In the genomic region with DNA sequence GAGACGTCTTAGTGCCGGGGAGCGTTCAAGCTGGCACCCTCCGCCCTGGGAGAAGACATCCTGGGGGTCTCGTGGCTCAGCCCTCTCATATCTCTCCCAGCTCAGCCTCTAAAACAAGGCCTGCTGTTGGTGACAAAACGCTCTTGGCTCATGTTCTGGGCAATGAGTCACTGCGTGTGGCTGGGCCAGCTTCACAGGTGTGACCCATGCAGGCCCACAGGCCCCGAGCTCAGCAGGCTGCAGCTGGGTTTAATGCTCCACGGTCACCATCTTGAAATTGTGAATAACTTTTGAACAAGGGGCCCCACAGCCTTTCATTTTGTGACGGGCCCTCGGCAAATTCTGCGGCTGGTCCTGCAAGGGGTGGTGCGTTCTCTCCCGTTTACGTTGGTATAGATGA, we compare ENCODE assay signal across 1 cellular context.
TF ChIP-seq lines count a peak whose summit lies in the region.

No MANE protein-coding gene starts in this region.

TF ChIP-seq in WTC11, 78 proteins besides CTCF, POLR2A, EP300 and RAD21 (continued from another document):
- TF ChIP-seq, protein P1, sequence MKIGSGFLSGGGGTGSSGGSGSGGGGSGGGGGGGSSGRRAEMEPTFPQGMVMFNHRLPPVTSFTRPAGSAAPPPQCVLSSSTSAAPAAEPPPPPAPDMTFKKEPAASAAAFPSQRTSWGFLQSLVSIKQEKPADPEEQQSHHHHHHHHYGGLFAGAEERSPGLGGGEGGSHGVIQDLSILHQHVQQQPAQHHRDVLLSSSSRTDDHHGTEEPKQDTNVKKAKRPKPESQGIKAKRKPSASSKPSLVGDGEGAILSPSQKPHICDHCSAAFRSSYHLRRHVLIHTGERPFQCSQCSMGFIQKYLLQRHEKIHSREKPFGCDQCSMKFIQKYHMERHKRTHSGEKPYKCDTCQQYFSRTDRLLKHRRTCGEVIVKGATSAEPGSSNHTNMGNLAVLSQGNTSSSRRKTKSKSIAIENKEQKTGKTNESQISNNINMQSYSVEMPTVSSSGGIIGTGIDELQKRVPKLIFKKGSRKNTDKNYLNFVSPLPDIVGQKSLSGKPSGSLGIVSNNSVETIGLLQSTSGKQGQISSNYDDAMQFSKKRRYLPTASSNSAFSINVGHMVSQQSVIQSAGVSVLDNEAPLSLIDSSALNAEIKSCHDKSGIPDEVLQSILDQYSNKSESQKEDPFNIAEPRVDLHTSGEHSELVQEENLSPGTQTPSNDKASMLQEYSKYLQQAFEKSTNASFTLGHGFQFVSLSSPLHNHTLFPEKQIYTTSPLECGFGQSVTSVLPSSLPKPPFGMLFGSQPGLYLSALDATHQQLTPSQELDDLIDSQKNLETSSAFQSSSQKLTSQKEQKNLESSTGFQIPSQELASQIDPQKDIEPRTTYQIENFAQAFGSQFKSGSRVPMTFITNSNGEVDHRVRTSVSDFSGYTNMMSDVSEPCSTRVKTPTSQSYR (CRISPR knock-in tag; IDR thresholded peaks at IDR 0.05), result no peak
- TF ChIP-seq ZBTB21 (CRISPR knock-in tag; IDR thresholded peaks at IDR 0.05; ENCODE audit: borderline replicate concordance) (no peak), SOX15 (CRISPR knock-in tag; IDR thresholded peaks at IDR 0.05) (no peak), CBFB (CRISPR knock-in tag; IDR thresholded peaks at IDR 0.05; ENCODE audit: low read depth) (no peak)
